ENCODE assay signal across 1 cellular context in the genomic region with DNA sequence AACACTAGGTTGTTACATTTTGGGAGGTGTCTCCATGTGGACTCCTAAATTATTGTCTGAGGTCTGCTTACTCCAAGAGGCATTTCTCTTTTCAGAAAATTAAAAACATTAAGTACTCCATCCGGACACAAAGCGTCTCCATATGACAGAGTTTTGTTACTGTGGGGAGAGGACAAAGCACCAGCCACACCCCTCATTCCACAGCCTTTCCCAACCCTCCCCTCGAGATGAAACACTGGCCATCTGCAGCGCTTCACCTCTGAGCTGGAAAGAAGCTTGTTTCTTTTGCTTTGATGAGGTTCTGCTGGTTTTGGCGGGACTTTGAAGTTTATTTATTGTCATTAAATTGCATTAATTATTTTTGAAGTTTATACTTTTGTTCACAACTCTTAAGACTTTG.
TF ChIP-seq lines count a peak whose summit lies in the region.

No MANE protein-coding gene starts in this region.

TF ChIP-seq in HepG2, 621 proteins besides CTCF, POLR2A, EP300 and RAD21 (continued from another document):
- TF ChIP-seq, protein P1, sequence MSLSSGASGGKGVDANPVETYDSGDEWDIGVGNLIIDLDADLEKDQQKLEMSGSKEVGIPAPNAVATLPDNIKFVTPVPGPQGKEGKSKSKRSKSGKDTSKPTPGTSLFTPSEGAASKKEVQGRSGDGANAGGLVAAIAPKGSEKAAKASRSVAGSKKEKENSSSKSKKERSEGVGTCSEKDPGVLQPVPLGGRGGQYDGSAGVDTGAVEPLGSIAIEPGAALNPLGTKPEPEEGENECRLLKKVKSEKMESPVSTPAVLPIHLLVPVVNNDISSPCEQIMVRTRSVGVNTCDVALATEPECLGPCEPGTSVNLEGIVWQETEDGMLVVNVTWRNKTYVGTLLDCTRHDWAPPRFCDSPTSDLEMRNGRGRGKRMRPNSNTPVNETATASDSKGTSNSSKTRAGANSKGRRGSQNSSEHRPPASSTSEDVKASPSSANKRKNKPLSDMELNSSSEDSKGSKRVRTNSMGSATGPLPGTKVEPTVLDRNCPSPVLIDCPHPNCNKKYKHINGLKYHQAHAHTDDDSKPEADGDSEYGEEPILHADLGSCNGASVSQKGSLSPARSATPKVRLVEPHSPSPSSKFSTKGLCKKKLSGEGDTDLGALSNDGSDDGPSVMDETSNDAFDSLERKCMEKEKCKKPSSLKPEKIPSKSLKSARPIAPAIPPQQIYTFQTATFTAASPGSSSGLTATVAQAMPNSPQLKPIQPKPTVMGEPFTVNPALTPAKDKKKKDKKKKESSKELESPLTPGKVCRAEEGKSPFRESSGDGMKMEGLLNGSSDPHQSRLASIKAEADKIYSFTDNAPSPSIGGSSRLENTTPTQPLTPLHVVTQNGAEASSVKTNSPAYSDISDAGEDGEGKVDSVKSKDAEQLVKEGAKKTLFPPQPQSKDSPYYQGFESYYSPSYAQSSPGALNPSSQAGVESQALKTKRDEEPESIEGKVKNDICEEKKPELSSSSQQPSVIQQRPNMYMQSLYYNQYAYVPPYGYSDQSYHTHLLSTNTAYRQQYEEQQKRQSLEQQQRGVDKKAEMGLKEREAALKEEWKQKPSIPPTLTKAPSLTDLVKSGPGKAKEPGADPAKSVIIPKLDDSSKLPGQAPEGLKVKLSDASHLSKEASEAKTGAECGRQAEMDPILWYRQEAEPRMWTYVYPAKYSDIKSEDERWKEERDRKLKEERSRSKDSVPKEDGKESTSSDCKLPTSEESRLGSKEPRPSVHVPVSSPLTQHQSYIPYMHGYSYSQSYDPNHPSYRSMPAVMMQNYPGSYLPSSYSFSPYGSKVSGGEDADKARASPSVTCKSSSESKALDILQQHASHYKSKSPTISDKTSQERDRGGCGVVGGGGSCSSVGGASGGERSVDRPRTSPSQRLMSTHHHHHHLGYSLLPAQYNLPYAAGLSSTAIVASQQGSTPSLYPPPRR (CRISPR knock-in tag; IDR thresholded peaks at IDR 0.05; ENCODE audit: borderline replicate concordance) = no peak
- TF ChIP-seq, protein P2, sequence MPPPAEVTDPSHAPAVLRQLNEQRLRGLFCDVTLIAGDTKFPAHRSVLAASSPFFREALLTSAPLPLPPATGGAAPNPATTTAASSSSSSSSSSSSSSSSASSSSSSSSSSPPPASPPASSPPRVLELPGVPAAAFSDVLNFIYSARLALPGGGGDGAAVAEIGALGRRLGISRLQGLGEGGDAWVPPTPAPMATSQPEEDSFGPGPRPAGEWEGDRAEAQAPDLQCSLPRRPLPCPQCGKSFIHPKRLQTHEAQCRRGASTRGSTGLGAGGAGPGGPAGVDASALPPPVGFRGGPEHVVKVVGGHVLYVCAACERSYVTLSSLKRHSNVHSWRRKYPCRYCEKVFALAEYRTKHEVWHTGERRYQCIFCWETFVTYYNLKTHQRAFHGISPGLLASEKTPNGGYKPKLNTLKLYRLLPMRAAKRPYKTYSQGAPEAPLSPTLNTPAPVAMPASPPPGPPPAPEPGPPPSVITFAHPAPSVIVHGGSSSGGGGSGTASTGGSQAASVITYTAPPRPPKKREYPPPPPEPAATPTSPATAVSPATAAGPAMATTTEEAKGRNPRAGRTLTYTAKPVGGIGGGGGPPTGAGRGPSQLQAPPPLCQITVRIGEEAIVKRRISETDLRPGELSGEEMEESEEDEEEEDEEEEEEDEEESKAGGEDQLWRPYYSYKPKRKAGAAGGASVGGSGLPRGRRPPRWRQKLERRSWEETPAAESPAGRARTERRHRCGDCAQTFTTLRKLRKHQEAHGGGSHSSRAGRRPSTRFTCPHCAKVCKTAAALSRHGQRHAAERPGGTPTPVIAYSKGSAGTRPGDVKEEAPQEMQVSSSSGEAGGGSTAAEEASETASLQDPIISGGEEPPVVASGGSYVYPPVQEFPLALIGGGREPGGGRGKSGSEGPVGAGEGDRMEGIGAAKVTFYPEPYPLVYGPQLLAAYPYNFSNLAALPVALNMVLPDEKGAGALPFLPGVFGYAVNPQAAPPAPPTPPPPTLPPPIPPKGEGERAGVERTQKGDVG (CRISPR knock-in tag; IDR thresholded peaks at IDR 0.05; ENCODE audit: borderline replicate concordance) = no peak
- TF ChIP-seq ZNF326 (CRISPR knock-in tag; IDR thresholded peaks at IDR 0.05; ENCODE audit: borderline replicate concordance) (no peak), ZNF607 (CRISPR knock-in tag; IDR thresholded peaks at IDR 0.05; ENCODE audit: borderline replicate concordance) (no peak), ZSCAN30 (CRISPR knock-in tag; IDR thresholded peaks at IDR 0.05) (no peak), NFRKB (IDR thresholded peaks at IDR 0.05) (no peak), MIER2 (CRISPR knock-in tag; IDR thresholded peaks at IDR 0.05) (no peak), STAG1 (CRISPR knock-in tag; IDR thresholded peaks at IDR 0.05) (no peak), SSRP1 (CRISPR knock-in tag; IDR thresholded peaks at IDR 0.05) (no peak), ZNF782 (CRISPR knock-in tag; IDR thresholded peaks at IDR 0.05; ENCODE audit: borderline replicate concordance) (no peak), EEA1 (CRISPR knock-in tag; IDR thresholded peaks at IDR 0.05; ENCODE audit: borderline replicate concordance) (no peak)
- TF ChIP-seq, protein P3, sequence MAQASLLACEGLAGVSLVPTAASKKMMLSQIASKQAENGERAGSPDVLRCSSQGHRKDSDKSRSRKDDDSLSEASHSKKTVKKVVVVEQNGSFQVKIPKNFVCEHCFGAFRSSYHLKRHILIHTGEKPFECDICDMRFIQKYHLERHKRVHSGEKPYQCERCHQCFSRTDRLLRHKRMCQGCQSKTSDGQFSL (CRISPR knock-in tag; IDR thresholded peaks at IDR 0.05) = no peak
